Comparison of ENCODE assay signal across 8 cellular contexts in the genomic region with DNA sequence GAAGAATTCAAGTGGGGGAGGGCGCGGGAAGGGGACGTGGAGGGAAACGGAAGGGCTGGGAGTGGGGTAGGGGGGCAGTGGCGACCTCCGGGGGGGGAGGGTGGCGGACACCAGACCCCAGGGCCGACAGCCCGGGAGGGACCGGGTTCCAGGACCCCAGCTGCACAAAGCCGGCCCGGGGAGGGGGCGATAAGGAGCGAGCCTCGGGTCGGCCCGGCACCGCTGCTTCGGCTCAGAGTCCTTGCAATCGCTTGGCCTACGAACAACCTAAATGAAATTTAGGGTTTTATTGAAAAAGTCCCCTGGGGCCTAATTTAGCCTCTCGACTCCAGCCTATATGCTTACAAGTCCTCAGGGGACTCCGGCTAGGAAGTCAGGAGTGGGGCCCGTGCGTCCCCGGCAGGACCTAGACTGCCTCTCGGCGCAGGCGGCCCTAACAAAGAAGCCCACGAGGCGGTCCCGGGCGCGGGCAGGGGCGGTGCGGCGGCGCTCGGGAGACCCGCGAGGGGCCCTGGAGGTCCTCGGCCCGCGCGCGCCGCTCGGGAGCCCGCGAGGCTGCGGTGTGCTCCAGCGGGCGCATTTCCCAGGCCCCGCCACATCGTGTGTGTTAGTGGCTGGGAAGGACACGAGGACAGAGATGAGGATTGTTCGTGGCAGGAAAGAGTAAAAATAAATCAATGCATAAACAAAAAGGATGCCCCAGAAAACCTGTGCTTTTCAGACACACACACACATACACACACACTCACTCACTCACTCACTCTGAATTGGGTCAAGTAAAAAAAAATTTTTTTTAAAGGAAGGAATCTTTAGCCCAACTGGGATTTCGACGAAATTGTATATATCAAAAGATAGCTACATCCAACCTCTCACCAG.
DNase-seq lines count a peak whose midpoint lies in the region; ATAC-seq, FAIRE-seq and TF ChIP-seq lines count a peak whose summit lies in the region.

No MANE protein-coding gene starts in this region.

- peak overlapping the region; percentile 76 for H3K9ac ChIP-seq in astrocyte (ENCODE audit: low read length)
- H3K9ac ChIP-seq in iPS-18a (ENCODE audit: low read length) = peak overlapping the region; percentile 49

- ATAC-seq in gastrocnemius medialis = peak in 1 of 2 donors; percentile 3

- no peak for TF ChIP-seq CTCF in astrocyte (IDR thresholded peaks at IDR 0.05; ENCODE audit: insufficient read depth, low read depth, low read length)
- TF ChIP-seq CTCF in gastrocnemius medialis (IDR thresholded peaks at IDR 0.05 in 4 of 5, conservative IDR thresholded peaks at IDR 0.05 in 1 of 5) = no peak

- H3K4me3 ChIP-seq in astrocyte (ENCODE audit: insufficient read depth, low read depth, low read length) (peak overlapping the region; percentile 61), iPS-18a (ENCODE audit: low read length) (peak overlapping the region; percentile 66), gastrocnemius medialis (peak overlapping the region; percentile 56 to 70 (median 64))

- H4K20me1 ChIP-seq in astrocyte (ENCODE audit: insufficient read depth, low read length) = no peaks in the 10 kb centered on the region

- peaks cover 24% of the 10 kb centered on the region for H3K4me1 ChIP-seq in astrocyte (ENCODE audit: insufficient read depth, low read length)
- H3K4me1 ChIP-seq in iPS-18a (ENCODE audit: control insufficient read depth, low read depth, low read length) = peaks cover 23% of the 10 kb centered on the region
- H3K4me1 ChIP-seq in gastrocnemius medialis = peaks cover 27 to 34% of the 10 kb centered on the region in 2 donors

- TF ChIP-seq POLR2A in gastrocnemius medialis (IDR thresholded peaks at IDR 0.05) = no peak

- peak overlapping the region; percentile 67 for H3K4me3 Mint-ChIP-seq in astrocyte (ENCODE audit: unreplicated experiment)

- H3K27me3 ChIP-seq in astrocyte (ENCODE audit: insufficient read depth, low read length) (no peaks in the 10 kb centered on the region), iPS-18a (ENCODE audit: control insufficient read depth, insufficient read depth, low read length) (peaks cover 20% of the 10 kb centered on the region), gastrocnemius medialis (no peaks in the 10 kb centered on the region)

- H3K36me3 ChIP-seq in astrocyte (ENCODE audit: insufficient read depth, low read length) (no peaks in the 10 kb centered on the region), iPS-18a (ENCODE audit: control insufficient read depth, low read depth, low read length) (no peaks in the 10 kb centered on the region), gastrocnemius medialis (no peaks in the 10 kb centered on the region)

- H3K27me3 Mint-ChIP-seq in astrocyte (ENCODE audit: low read depth, unreplicated experiment) = no peaks in the 10 kb centered on the region

- peak; percentile 20 for DNase-seq in stimulated activated CD4-positive, alpha-beta T cell treated with anti-CD3 and anti-CD28 coated beads, Interleukin-15, amount 100 ng/mL, for 24 hours
- no peak for DNase-seq in stimulated activated CD4-positive, alpha-beta T cell treated with anti-CD3 and anti-CD28 coated beads, Interleukin-2, amount 100 ng/mL, for 48 hours
- peak; percentile 8 for DNase-seq in astrocyte (ENCODE audit: low read depth)
- no peak for DNase-seq in gastrocnemius medialis
- DNase-seq in GF-D8 (lab: John Stamatoyannopoulos, UW) = no peak
- no peak for DNase-seq in stimulated activated CD4-positive, alpha-beta T cell treated with anti-CD3 and anti-CD28 coated beads, Interleukin-4, amount 100 ng/mL, for 1 hour
- no peak for DNase-seq in NCI-H1105 (lab: John Stamatoyannopoulos, UW)

- H3K4me2 ChIP-seq in astrocyte (ENCODE audit: low read length) = peak overlapping the region; percentile 85

- intact Hi-C loops in gastrocnemius medialis (cut with DNase I; ENCODE audit: low total_unique reads) = loop anchor here (2.0 to 5.0 kb wide), 7 partner anchors 68 to 573 kb away; a partner anchor contains a TSS

- FAIRE-seq in astrocyte (lab: Jason Lieb, UNC) = no peak

- peak overlapping the region; percentile 90 for H2AFZ ChIP-seq in astrocyte (ENCODE audit: low read depth, low read length)

- in situ Hi-C loops in gastrocnemius medialis (cut with MboI; ENCODE audit: low sequenced_read_pairs in 4 of 4) = loop anchor here (10.0 to 25.0 kb wide), 6 partner anchors 71 to 627 kb away; a partner anchor contains a TSS

- H3K36me3 Mint-ChIP-seq in astrocyte (ENCODE audit: low read depth, unreplicated experiment) = no peaks in the 10 kb centered on the region

- H3K79me2 ChIP-seq in astrocyte (ENCODE audit: insufficient read depth, low read length) = no peaks in the 10 kb centered on the region

- H3K4me1 Mint-ChIP-seq in astrocyte (ENCODE audit: low read depth, unreplicated experiment) = peaks cover 19% of the 10 kb centered on the region

- H3K9me3 ChIP-seq in astrocyte (ENCODE audit: insufficient read depth, low read depth, low read length) = no peaks in the 10 kb centered on the region
- no peaks in the 10 kb centered on the region for H3K9me3 ChIP-seq in iPS-18a (ENCODE audit: control insufficient read depth, low read depth, low read length)
- H3K9me3 ChIP-seq in gastrocnemius medialis = no peaks in the 10 kb centered on the region

- H3K9me3 Mint-ChIP-seq in astrocyte (ENCODE audit: unreplicated experiment) = no peaks in the 10 kb centered on the region

- H3K27ac Mint-ChIP-seq in astrocyte (ENCODE audit: unreplicated experiment) = peak overlapping the region; percentile 84

- peak overlapping the region; percentile 27 for H3K27ac ChIP-seq in astrocyte (ENCODE audit: low read depth, low read length)
- H3K27ac ChIP-seq in iPS-18a (ENCODE audit: low read length) = no peak overlapping the region
- peak overlapping the region; percentile 70 to 85 (median 74) for H3K27ac ChIP-seq in gastrocnemius medialis

Comparison
In these comparisons a context has a peak if more than half of its experiments do, and no peak if none do; other contexts are left out.
1. DNase-seq: peak in stimulated activated CD4-positive, alpha-beta T cell treated with anti-CD3 and anti-CD28 coated beads, Interleukin-15, amount 100 ng/mL, for 24 hours (single experiment) and astrocyte (single experiment); none in stimulated activated CD4-positive, alpha-beta T cell treated with anti-CD3 and anti-CD28 coated beads, Interleukin-2, amount 100 ng/mL, for 48 hours (0 of 2), gastrocnemius medialis (0 of 2), GF-D8 (single experiment), stimulated activated CD4-positive, alpha-beta T cell treated with anti-CD3 and anti-CD28 coated beads, Interleukin-4, amount 100 ng/mL, for 1 hour (single experiment) and NCI-H1105 (single experiment).
2. Peak in every context shown above with its lines, with median percentiles within 50 percentile points of each other: H3K4me3 ChIP-seq.